8 cellular contexts compared by ENCODE assay signal in genomic region chr1:192639607-192640368, GRCh38. TPM values are rescaled to one million over a fixed set of nuclear protein-coding genes. Genes with fewer than 3 reads are reported as not detected.
A peak's percentile ranks its signal among the peaks of the same experiment; 100 is the strongest.
DNase-seq lines count a peak whose midpoint lies in the region; ATAC-seq and TF ChIP-seq lines count a peak whose summit lies in the region.

No MANE protein-coding gene starts in this region.

- H3K4me2 ChIP-seq in OCI-LY7 (ENCODE audit: low read length): peak overlapping the region; percentile 85

- peaks cover 42% of the 10 kb centered on the region for H3K4me1 ChIP-seq in OCI-LY7 (ENCODE audit: insufficient read depth, low read length, poor library complexity, severe bottlenecking)

- peak overlapping the region; percentile 100 for H3K27ac ChIP-seq in OCI-LY7 (ENCODE audit: low read depth, low read length, poor library complexity, severe bottlenecking)

- CTCF ChIA-PET in activated CD8-positive, alpha-beta memory T cell treated with anti-CD3 and anti-CD28 coated beads, Interleukin-2, amount 10 ng/mL, durations not matched to agents 7 days and 5 days (lab: Charles Lee): no interaction called here
- CTCF ChIA-PET in OCI-LY7 (lab: Charles Lee; ENCODE audit: unreplicated experiment): interaction anchor here (0.6 to 1.2 kb wide), 2 partner anchors 11 to 12 kb away, joined by 3 read pairs; no protein-coding TSS in a partner anchor

- intact Hi-C loops in OCI-LY7 (cut with micrococcal nuclease; ENCODE audit: unreplicated experiment): loop anchor here (2.0 to 10.0 kb wide), 4 partner anchors 31 to 1645 kb away; partner anchors contain the start of gene CDC73

- peaks cover 99% of the 10 kb centered on the region for H3K79me2 ChIP-seq in OCI-LY7 (ENCODE audit: insufficient read depth, low read depth, low read length)

- H3K9me2 ChIP-seq in OCI-LY7 (ENCODE audit: insufficient read depth, low read length): no peaks in the 10 kb centered on the region

- peak overlapping the region; percentile 80 for H3K4me3 ChIP-seq in OCI-LY7 (ENCODE audit: low read depth, low read length, poor library complexity, severe bottlenecking)

- POLR2A ChIA-PET in OCI-LY7 (lab: Charles Lee): interaction anchor here (0.6 to 10.3 kb wide), 11 partner anchors 10 to 468 kb away, joined by 3 to 211 read pairs (median 5); no protein-coding TSS in a partner anchor

- no peaks in the 10 kb centered on the region for H3K9me3 Mint-ChIP-seq in activated CD8-positive, alpha-beta memory T cell treated with anti-CD3 and anti-CD28 coated beads, Interleukin-2, amount 10 ng/mL, durations not matched to agents 7 days and 5 days (ENCODE audit: low read depth)

- peaks cover 3% of the 10 kb centered on the region for H3K27me3 Mint-ChIP-seq in activated CD8-positive, alpha-beta memory T cell treated with anti-CD3 and anti-CD28 coated beads, Interleukin-2, amount 10 ng/mL, durations not matched to agents 7 days and 5 days

- H3K36me3 ChIP-seq in OCI-LY7 (ENCODE audit: insufficient read depth, low read length): peaks cover 73% of the 10 kb centered on the region

- peaks cover 9% of the 10 kb centered on the region for H3K4me1 Mint-ChIP-seq in activated CD8-positive, alpha-beta memory T cell treated with anti-CD3 and anti-CD28 coated beads, Interleukin-2, amount 10 ng/mL, durations not matched to agents 7 days and 5 days

- H3K9me3 ChIP-seq in OCI-LY7 (ENCODE audit: low read length): no peaks in the 10 kb centered on the region

- peak; percentile 64 for ATAC-seq in activated CD8-positive, alpha-beta memory T cell treated with anti-CD3 and anti-CD28 coated beads, Interleukin-2, amount 10 ng/mL, durations not matched to agents 7 days and 5 days
- peak; percentile 88 for ATAC-seq in HG02852 (IDR thresholded peaks at IDR 0.05; ENCODE audit: unreplicated experiment)

- no peak for TF ChIP-seq CTCF in OCI-LY7 (conservative IDR thresholded peaks at IDR 0.05; ENCODE audit: low read length)

- no peaks in the 10 kb centered on the region for H3K36me3 Mint-ChIP-seq in activated CD8-positive, alpha-beta memory T cell treated with anti-CD3 and anti-CD28 coated beads, Interleukin-2, amount 10 ng/mL, durations not matched to agents 7 days and 5 days

- H4K20me1 ChIP-seq in OCI-LY7 (ENCODE audit: insufficient read depth, low read length): peaks cover 7% of the 10 kb centered on the region; the same call in 1 of the 2 replicates

- no TSS peak for BruUV-seq in OCI-LY7 (replicated peaks; lab: Mats Ljungman, UMichigan)

- DNase-seq in activated CD8-positive, alpha-beta memory T cell treated with anti-CD3 and anti-CD28 coated beads, Interleukin-2, amount 10 ng/mL, durations not matched to agents 7 days and 5 days: no peak
- no peak for DNase-seq in activated CD8-positive, alpha-beta memory T cell treated with anti-CD3 and anti-CD28 coated beads, Interleukin-2, amount 50 U/mL, for 48 hours
- DNase-seq in OCI-LY7 (ENCODE audit: low spot score) (peak; percentile 42), non-pigmented ciliary epithelial cell (ENCODE audit: low read depth) (peak; percentile 68), GDM1 (lab: John Stamatoyannopoulos, UW) (no peak)
- no peak for DNase-seq in activated effector memory CD4-positive, alpha-beta T cell treated with Interleukin-2 at 50 U/mL for 16 hours
- DNase-seq in activated CD4-positive, alpha-beta T cell treated with anti-CD3 and anti-CD28 coated beads, Interleukin-2, amount 50 U/mL, for 1 hour: no peak

- no peak overlapping the region for H2AFZ ChIP-seq in OCI-LY7 (ENCODE audit: low read length)

- no peak overlapping the region for H3K27ac Mint-ChIP-seq in activated CD8-positive, alpha-beta memory T cell treated with anti-CD3 and anti-CD28 coated beads, Interleukin-2, amount 10 ng/mL, durations not matched to agents 7 days and 5 days

- H3K4me3 Mint-ChIP-seq in activated CD8-positive, alpha-beta memory T cell treated with anti-CD3 and anti-CD28 coated beads, Interleukin-2, amount 10 ng/mL, durations not matched to agents 7 days and 5 days: no peak overlapping the region

RNA-seq across cellular contexts. Expression of gene RGS13, which starts 3.8 kb away (rescaled TPM):
- under 1 TPM; 0.12 to 0.37 TPM for total RNA-seq in activated CD8-positive, alpha-beta memory T cell treated with anti-CD3 and anti-CD28 coated beads, Interleukin-2, amount 10 ng/mL, durations not matched to agents 7 days and 5 days
- 80.4 and 83.0 TPM in 2 replicates for total RNA-seq in OCI-LY7 (2014; rRNA removed; shearing (Covaris generic))
- total RNA-seq in OCI-LY7 (2022): 214 and 245 TPM in 2 replicates

Comparison
In these comparisons a context has a peak if more than half of its experiments do, and no peak if none do; other contexts are left out.
1. DNase-seq: peak in OCI-LY7 (single experiment) and non-pigmented ciliary epithelial cell (single experiment); none in activated CD8-positive, alpha-beta memory T cell treated with anti-CD3 and anti-CD28 coated beads, Interleukin-2, amount 10 ng/mL, durations not matched to agents 7 days and 5 days (single experiment), activated CD8-positive, alpha-beta memory T cell treated with anti-CD3 and anti-CD28 coated beads, Interleukin-2, amount 50 U/mL, for 48 hours (single experiment), activated effector memory CD4-positive, alpha-beta T cell treated with Interleukin-2 at 50 U/mL for 16 hours (single experiment), GDM1 (single experiment) and activated CD4-positive, alpha-beta T cell treated with anti-CD3 and anti-CD28 coated beads, Interleukin-2, amount 50 U/mL, for 1 hour (single experiment).
2. RNA of gene RGS13, which starts 3.8 kb away (total RNA-seq): 80.4 to 245 TPM in OCI-LY7; 0.12 to 0.37 TPM in activated CD8-positive, alpha-beta memory T cell treated with anti-CD3 and anti-CD28 coated beads, Interleukin-2, amount 10 ng/mL, durations not matched to agents 7 days and 5 days; every median in the first group is over 10 times any median in the second.